In the genomic region with DNA sequence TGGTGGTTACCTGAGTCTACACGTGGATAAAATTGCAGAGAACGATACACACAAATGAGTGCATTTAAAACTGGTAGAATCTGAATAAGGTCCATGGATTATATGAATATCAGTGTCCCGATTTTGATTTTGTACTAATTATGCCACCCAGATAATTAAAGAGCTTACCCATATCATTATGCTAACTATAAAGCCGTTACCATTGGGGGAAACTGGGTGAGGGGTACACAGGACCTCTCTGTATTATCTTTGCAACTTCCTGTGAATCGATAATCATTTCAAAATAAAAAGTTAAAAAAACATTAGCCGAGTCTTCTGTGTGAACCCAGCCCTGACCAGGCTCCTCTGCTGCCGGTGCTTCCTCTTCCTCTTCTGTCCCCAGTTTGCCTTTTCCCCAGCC, we compare ENCODE assay signal across 19 cellular contexts.
"Had no signal": no experiment of that assay in that cellular context is flagged by ENCODE, and none has a peak within 500 bp of the region (broad histone marks: within the 10 kb centered on the region; RNA-seq: fewer than 3 reads in every experiment).

No MANE protein-coding gene starts in this region.

- H3K4me3 ChIP-seq: coronary artery, heart left ventricle, lung, skin epidermis, testis had no signal

- H3K27ac Mint-ChIP-seq: naive B cell; nephron; stimulated activated naive B cell treated with anti-CD40 and anti-IgM and Interleukin-4, amounts not matched to agents 10 μg/mL and 1 μg/mL and 100 μg/mL, for 72 hours; stimulated activated naive CD8-positive, alpha-beta T cell treated with anti-CD3 and anti-CD28 coated beads, Interleukin-15, amount 100 ng/mL, for 72 hours had no signal

- ATAC-seq: esophagus mucosa; heart left ventricle; left colon; left ventricle myocardium superior; sciatic nerve; stimulated activated naive B cell treated with anti-CD40 and anti-IgM and Interleukin-4, amounts not matched to agents 10 μg/mL and 1 μg/mL and 100 μg/mL, for 72 hours; stimulated activated naive CD8-positive, alpha-beta T cell treated with anti-CD3 and anti-CD28 coated beads, Interleukin-15, amount 100 ng/mL, for 72 hours had no signal

- DNase-seq: effector CD8-positive, alpha-beta T cell; heart left ventricle; hippocampal formation; left colon; left ventricle myocardium superior; mesendoderm; naive B cell; stimulated activated CD4-positive, alpha-beta T cell treated with anti-CD3 and anti-CD28 coated beads, Interleukin-2, amount 100 ng/mL, for 24 hours; stimulated activated CD4-positive, alpha-beta T cell treated with anti-CD3 and anti-CD28 coated beads, Interleukin-4, amount 100 ng/mL, for 4 hours; stimulated activated naive B cell treated with anti-CD40 and anti-IgM and Interleukin-4, amounts not matched to agents 10 μg/mL and 1 μg/mL and 100 μg/mL, for 72 hours; stimulated activated naive CD8-positive, alpha-beta T cell treated with anti-CD3 and anti-CD28 coated beads, Interleukin-15, amount 100 ng/mL, for 72 hours; testis; trophoblast cell had no signal

- H3K4me3 Mint-ChIP-seq: naive B cell; nephron; stimulated activated naive B cell treated with anti-CD40 and anti-IgM and Interleukin-4, amounts not matched to agents 10 μg/mL and 1 μg/mL and 100 μg/mL, for 72 hours; stimulated activated naive CD8-positive, alpha-beta T cell treated with anti-CD3 and anti-CD28 coated beads, Interleukin-15, amount 100 ng/mL, for 72 hours had no signal

- H3K27me3 ChIP-seq: testis had no signal

- H3K36me3 ChIP-seq: heart left ventricle had no signal

- H3K9me3 Mint-ChIP-seq: stimulated activated naive B cell treated with anti-CD40 and anti-IgM and Interleukin-4, amounts not matched to agents 10 μg/mL and 1 μg/mL and 100 μg/mL, for 72 hours; stimulated activated naive CD8-positive, alpha-beta T cell treated with anti-CD3 and anti-CD28 coated beads, Interleukin-15, amount 100 ng/mL, for 72 hours had no signal

- H3K27ac ChIP-seq: coronary artery, heart left ventricle, skin epidermis, testis had no signal

- H3K4me1 Mint-ChIP-seq: naive B cell; stimulated activated naive B cell treated with anti-CD40 and anti-IgM and Interleukin-4, amounts not matched to agents 10 μg/mL and 1 μg/mL and 100 μg/mL, for 72 hours; stimulated activated naive CD8-positive, alpha-beta T cell treated with anti-CD3 and anti-CD28 coated beads, Interleukin-15, amount 100 ng/mL, for 72 hours had no signal

- H3K9me3 ChIP-seq: testis had no signal

- H3K36me3 Mint-ChIP-seq: naive B cell; stimulated activated naive B cell treated with anti-CD40 and anti-IgM and Interleukin-4, amounts not matched to agents 10 μg/mL and 1 μg/mL and 100 μg/mL, for 72 hours had no signal

- H3K4me1 ChIP-seq: heart left ventricle had no signal
